ENCODE assay signal across 8 cellular contexts in genomic region chr12:82686223-82687019, GRCh38. TPM values are rescaled to one million over a fixed set of nuclear protein-coding genes. Genes with fewer than 3 reads are reported as not detected.
DNase-seq lines count a peak whose midpoint lies in the region; ATAC-seq lines count a peak whose summit lies in the region.

TSS of gene TMTC2 (plus strand) at chr12:82686906.

- H3K36me3 Mint-ChIP-seq in naive thymus-derived CD4-positive, alpha-beta T cell, result peaks cover 0 to 3% (median 0%) of the 10 kb centered on the region in 5 donors
- no peaks in the 10 kb centered on the region for H3K36me3 Mint-ChIP-seq in stimulated activated effector memory CD8-positive, alpha-beta T cell treated with anti-CD3 and anti-CD28 coated beads, Interleukin-12 subunit alpha, Interleukin-12 subunit beta, amount 100 ng/mL, for 72 hours

- DNase-seq in DMS53 treated with DMSO at 0.1 percent for 48 hours (lab: John Stamatoyannopoulos, UW; ENCODE audit: unreplicated experiment) (peak; percentile 99), KG1 (lab: John Stamatoyannopoulos, UW) (peak; percentile 12), RKO (ENCODE audit: low spot score) (peak; percentile 83), fibroblast of gingiva (ENCODE audit: low read depth) (peak; percentile 86)
- peak; percentile 73 to 82 for DNase-seq in activated T-helper 1 cell treated with anti-CD3 and anti-CD28 coated beads, Interleukin-2, amount 50 U/mL, for 16 hours (ENCODE audit: low read depth in 1 of 2, low spot score in 1 of 2)
- peak; percentile 75 to 93 (median 83) for DNase-seq in naive thymus-derived CD4-positive, alpha-beta T cell
- peak; percentile 78 to 95 for DNase-seq in stimulated activated effector memory CD8-positive, alpha-beta T cell treated with anti-CD3 and anti-CD28 coated beads, Interleukin-12 subunit alpha, Interleukin-12 subunit beta, amount 100 ng/mL, for 72 hours (ENCODE audit: low spot score in 2 of 2)

- intact Hi-C loops in naive thymus-derived CD4-positive, alpha-beta T cell (cut with micrococcal nuclease), result loop anchor here (1.0 to 10.0 kb wide), 8 partner anchors 311 to 1711 kb away; partner anchors contain the start of genes CCDC59 (in 2 of the 2) and METTL25 (in 2 of the 2)

- H3K4me3 Mint-ChIP-seq in naive thymus-derived CD4-positive, alpha-beta T cell, result peak within 1 kb of the TSS; percentile 90 to 99 (median 96)
- peak within 1 kb of the TSS; percentile 87 for H3K4me3 Mint-ChIP-seq in stimulated activated effector memory CD8-positive, alpha-beta T cell treated with anti-CD3 and anti-CD28 coated beads, Interleukin-12 subunit alpha, Interleukin-12 subunit beta, amount 100 ng/mL, for 72 hours

- H3K4me1 Mint-ChIP-seq in naive thymus-derived CD4-positive, alpha-beta T cell, result peaks cover 9 to 17% (median 12%) of the 10 kb centered on the region in 7 donors
- H3K4me1 Mint-ChIP-seq in stimulated activated effector memory CD8-positive, alpha-beta T cell treated with anti-CD3 and anti-CD28 coated beads, Interleukin-12 subunit alpha, Interleukin-12 subunit beta, amount 100 ng/mL, for 72 hours, result peaks cover 28% of the 10 kb centered on the region

- no peaks in the 10 kb centered on the region for H3K9me3 Mint-ChIP-seq in naive thymus-derived CD4-positive, alpha-beta T cell
- H3K9me3 Mint-ChIP-seq in stimulated activated effector memory CD8-positive, alpha-beta T cell treated with anti-CD3 and anti-CD28 coated beads, Interleukin-12 subunit alpha, Interleukin-12 subunit beta, amount 100 ng/mL, for 72 hours, result no peaks in the 10 kb centered on the region

- POLR2A ChIA-PET in naive thymus-derived CD4-positive, alpha-beta T cell (lab: Charles Lee), result interaction anchor here (1.5 kb wide), 1 partner anchor 328 kb away, joined by 7 read pairs; the partner anchor contains the start of genes CCDC59 and METTL25

- peak within 1 kb of the TSS; percentile 80 to 96 (median 94) for H3K27ac Mint-ChIP-seq in naive thymus-derived CD4-positive, alpha-beta T cell
- peak within 1 kb of the TSS; percentile 68 for H3K27ac Mint-ChIP-seq in stimulated activated effector memory CD8-positive, alpha-beta T cell treated with anti-CD3 and anti-CD28 coated beads, Interleukin-12 subunit alpha, Interleukin-12 subunit beta, amount 100 ng/mL, for 72 hours

- peak; percentile 82 for ATAC-seq in GM21786 (IDR thresholded peaks at IDR 0.05; ENCODE audit: unreplicated experiment)
- ATAC-seq in naive thymus-derived CD4-positive, alpha-beta T cell, result peak; percentile 93
- ATAC-seq in stimulated activated effector memory CD8-positive, alpha-beta T cell treated with anti-CD3 and anti-CD28 coated beads, Interleukin-12 subunit alpha, Interleukin-12 subunit beta, amount 100 ng/mL, for 72 hours, result peak; percentile 92

- CTCF ChIA-PET in naive thymus-derived CD4-positive, alpha-beta T cell (lab: Charles Lee), result interaction anchor here (0.6 to 4.2 kb wide), 11 partner anchors 10 to 1792 kb away, joined by 3 to 18 read pairs (median 3); partner anchors contain the start of genes CCDC59 and METTL25

- H3K9me3 ChIP-seq in naive thymus-derived CD4-positive, alpha-beta T cell (ENCODE audit: control insufficient read depth in 2 of 3, low read length in 3 of 3), result no peaks in the 10 kb centered on the region

- H3K4me3 ChIP-seq in naive thymus-derived CD4-positive, alpha-beta T cell (ENCODE audit: low read length), result peak within 1 kb of the TSS; percentile 85

- H3K36me3 ChIP-seq in naive thymus-derived CD4-positive, alpha-beta T cell (ENCODE audit: control insufficient read depth in 2 of 3, insufficient read depth in 3 of 3, low read length in 3 of 3), result peaks cover 0 to 5% (median 0%) of the 10 kb centered on the region in 3 experiments

- H3K4me1 ChIP-seq in naive thymus-derived CD4-positive, alpha-beta T cell (ENCODE audit: control insufficient read depth in 2 of 2, insufficient read depth in 2 of 2, low read length in 2 of 2), result no peaks in the 10 kb centered on the region

- H3K27me3 ChIP-seq in naive thymus-derived CD4-positive, alpha-beta T cell (ENCODE audit: control insufficient read depth in 2 of 2, insufficient read depth in 2 of 2, low read length in 2 of 2), result no peaks in the 10 kb centered on the region

- peaks cover 0 to 18% (median 9%) of the 10 kb centered on the region in 5 donors for H3K27me3 Mint-ChIP-seq in naive thymus-derived CD4-positive, alpha-beta T cell

- peak within 1 kb of the TSS; percentile 81 for H3K27ac ChIP-seq in naive thymus-derived CD4-positive, alpha-beta T cell (ENCODE audit: low read depth, low read length)

RNA-seq across cellular contexts. Expression of gene TMTC2, which starts in this region (rescaled TPM):
- total RNA-seq in naive thymus-derived CD4-positive, alpha-beta T cell, result 10 to 100 TPM in 1 of 5 experiments, 1 to 10 TPM in 4; 3.1 to 11.1 (median 4.7) TPM
- polyA plus RNA-seq in naive thymus-derived CD4-positive, alpha-beta T cell, result not detected

Comparison
In these comparisons a context has a peak if more than half of its experiments do, and no peak if none do; other contexts are left out.
1. Peak in every context shown above with its lines: DNase-seq, ATAC-seq, H3K4me3 ChIP-seq and H3K27ac ChIP-seq.
2. DNase-seq: peak in every context shown above with its lines; median percentile 99 in DMS53 treated with DMSO at 0.1 percent for 48 hours; 86 in stimulated activated effector memory CD8-positive, alpha-beta T cell treated with anti-CD3 and anti-CD28 coated beads, Interleukin-12 subunit alpha, Interleukin-12 subunit beta, amount 100 ng/mL, for 72 hours; 86 in fibroblast of gingiva; 83 in RKO; 83 in naive thymus-derived CD4-positive, alpha-beta T cell; 78 in activated T-helper 1 cell treated with anti-CD3 and anti-CD28 coated beads, Interleukin-2, amount 50 U/mL, for 16 hours; 12 in KG1.